Comparison of ENCODE assay signal across 16 cellular contexts in the genomic region with DNA sequence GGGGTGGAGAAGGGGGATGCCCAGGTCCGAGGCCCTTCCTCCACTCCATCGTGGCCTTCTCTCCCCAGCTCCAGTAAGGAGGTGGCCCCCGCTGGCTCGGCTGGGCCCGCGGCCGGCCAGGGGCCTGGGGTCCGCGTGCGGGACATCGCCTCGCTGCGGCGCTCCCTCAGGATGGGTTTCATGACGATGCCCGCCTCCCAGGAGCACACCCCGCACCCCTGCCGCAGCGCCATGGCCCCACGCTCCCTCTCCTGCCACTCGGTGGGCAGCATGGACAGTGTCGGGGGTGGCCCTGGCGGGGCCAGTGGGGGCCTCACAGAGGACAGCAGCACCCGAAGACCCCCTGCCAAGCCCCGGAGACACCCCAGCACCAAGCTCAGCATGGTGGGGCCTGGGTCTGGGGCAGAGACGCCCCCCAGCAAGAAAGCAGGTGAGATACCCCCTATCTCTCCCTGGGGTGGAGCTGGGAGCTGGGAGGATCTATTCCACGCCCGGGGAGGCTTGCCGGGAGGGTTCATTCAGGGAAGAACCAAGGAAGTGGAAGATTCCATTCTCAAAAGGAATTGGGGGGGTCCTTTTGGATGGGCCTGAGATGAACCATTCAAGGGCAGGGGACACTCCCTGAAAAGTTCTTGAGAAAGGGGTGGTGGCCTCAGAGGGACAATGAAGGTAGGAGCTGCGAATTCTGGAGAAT. TPM values are rescaled to one million over a fixed set of nuclear protein-coding genes. Genes with fewer than 3 reads are reported as not detected.
A peak's percentile ranks its signal among the peaks of the same experiment; 100 is the strongest.
DNase-seq lines count a peak whose midpoint lies in the region; ATAC-seq and TF ChIP-seq lines count a peak whose summit lies in the region.
"Had no signal": no experiment of that assay in that cellular context is flagged by ENCODE, and none has a peak within 500 bp of the region (broad histone marks: within the 10 kb centered on the region; RNA-seq: fewer than 3 reads in every experiment).

No MANE protein-coding gene starts in this region.

- no peaks in the 10 kb centered on the region for H3K36me3 ChIP-seq in BLaER1
- H3K36me3 ChIP-seq in SJCRH30, result no peaks in the 10 kb centered on the region
- H3K36me3 ChIP-seq: suprapubic skin had no signal

- no peak overlapping the region for H3K9ac ChIP-seq in BLaER1

- peak overlapping the region; percentile 49 for H3K4me2 ChIP-seq in BLaER1

- H3K4me3 ChIP-seq in BLaER1, result no peak overlapping the region
- no peak overlapping the region for H3K4me3 ChIP-seq in SJCRH30
- H3K4me3 ChIP-seq: esophagus squamous epithelium, suprapubic skin had no signal

- no peak overlapping the region for H3K27ac ChIP-seq in BLaER1
- H3K27ac ChIP-seq in SJCRH30, result no peak overlapping the region
- H3K27ac ChIP-seq: suprapubic skin had no signal

- no peak for TF ChIP-seq CTCF in GM20000 (IDR thresholded peaks at IDR 0.05; ENCODE audit: extremely low read depth, missing control alignments)

- DNase-seq in GM20000 (ENCODE audit: low spot score), result peak; percentile 7
- peak; percentile 55 to 71 for DNase-seq in SJCRH30
- DNase-seq in iPS-NIHi11 (ENCODE audit: low spot score), result peak; percentile 50
- DNase-seq in NK-92 (lab: John Stamatoyannopoulos, UW; ENCODE audit: unreplicated experiment), result no peak
- DNase-seq in NCI-H1694 treated with DMSO at 0.1 percent for 48 hours (lab: John Stamatoyannopoulos, UW), result no peak
- DNase-seq: activated CD4-positive, alpha-beta T cell treated with anti-CD3 and anti-CD28 coated beads, Interleukin-2, amount 50 U/mL, for 1 hour; CD8-positive, alpha-beta T cell; cerebellar nuclear complex; esophagus squamous epithelium; NCI-H146; right cardiac atrium; T-helper 17 cell had no signal

- H3K9me3 ChIP-seq in BLaER1 (no peaks in the 10 kb centered on the region), SJCRH30 (replicated peaks) (no peaks in the 10 kb centered on the region)
- H3K9me3 ChIP-seq: esophagus squamous epithelium, suprapubic skin had no signal

- no peaks in the 10 kb centered on the region for H4K20me1 ChIP-seq in BLaER1

- no peaks in the 10 kb centered on the region for H3K27me3 ChIP-seq in BLaER1
- H3K27me3 ChIP-seq in SJCRH30, result peaks cover 3% of the 10 kb centered on the region; the same call in 1 of the 2 replicates
- H3K27me3 ChIP-seq: esophagus squamous epithelium, suprapubic skin had no signal

- peaks cover 57% of the 10 kb centered on the region for H3K4me1 ChIP-seq in BLaER1
- H3K4me1 ChIP-seq in SJCRH30, result peaks cover 16% of the 10 kb centered on the region

- no peak for ATAC-seq in HG03025 (IDR thresholded peaks at IDR 0.05; ENCODE audit: low FRiP score, unreplicated experiment)
- no peak for ATAC-seq in GM19351 (IDR thresholded peaks at IDR 0.05; ENCODE audit: unreplicated experiment)
- ATAC-seq: CD8-positive, alpha-beta T cell; right cardiac atrium; T-helper 17 cell had no signal

RNA-seq across cellular contexts. Expression of a gene that starts 3.2 kb away (rescaled TPM):
- 0.49 and 0.56 TPM in 2 replicates for total RNA-seq in SJCRH30 (2014; rRNA removed; shearing (Covaris generic))

RNA-seq across cellular contexts. Expression of a gene that starts 7.9 kb away (rescaled TPM):
- total RNA-seq in SJCRH30 (2014; rRNA removed; shearing (Covaris generic)), result 13.7 and 14.7 TPM in 2 replicates

RNA-seq across cellular contexts. Expression of a gene that starts 22.8 kb away (rescaled TPM):
- not detected in 2 replicates for total RNA-seq in SJCRH30 (2014; rRNA removed; shearing (Covaris generic))
- total RNA-seq: esophagus squamous epithelium had no signal

RNA-seq across cellular contexts. Expression of a gene that starts 50.6 kb away (rescaled TPM):
- 11.2 and 11.7 TPM in 2 replicates for total RNA-seq in SJCRH30 (2014; rRNA removed; shearing (Covaris generic))

RNA-seq across cellular contexts. Expression of a gene that starts 52.1 kb away (rescaled TPM):
- total RNA-seq in SJCRH30 (2014; rRNA removed; shearing (Covaris generic)), result 7.2 and 9.0 TPM in 2 replicates

Comparison
In these comparisons a context has a peak if more than half of its experiments do, and no peak if none do; other contexts are left out.
1. DNase-seq: peak in GM20000 (single experiment), SJCRH30 (2 of 2) and iPS-NIHi11 (single experiment); none in NK-92 (single experiment) and NCI-H1694 treated with DMSO at 0.1 percent for 48 hours (single experiment).